13 cellular contexts compared by ENCODE assay signal in the genomic region with DNA sequence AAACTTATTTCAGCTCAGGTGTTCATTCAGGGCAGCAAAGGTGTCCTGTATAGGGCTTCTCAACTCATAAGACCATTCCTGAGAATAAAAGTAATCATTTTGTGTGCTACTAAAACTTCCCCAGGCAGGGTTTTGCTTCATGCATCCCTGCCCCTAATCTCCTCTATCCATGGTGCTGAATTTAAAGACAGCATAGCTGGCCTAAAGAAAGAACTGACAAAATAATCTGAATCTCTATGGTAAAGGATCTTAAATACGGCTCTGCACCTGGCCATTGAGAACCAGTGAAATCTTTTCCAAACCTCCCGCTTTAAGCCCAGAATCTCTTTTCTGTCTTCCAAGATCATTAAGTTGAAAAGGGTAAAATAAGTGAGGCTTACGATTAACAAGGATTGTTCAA.
DNase-seq lines count a peak whose midpoint lies in the region; ATAC-seq, FAIRE-seq and TF ChIP-seq lines count a peak whose summit lies in the region.
"Had no signal": no experiment of that assay in that cellular context is flagged by ENCODE, and none has a peak within 500 bp of the region (broad histone marks: within the 10 kb centered on the region; RNA-seq: fewer than 3 reads in every experiment).

No MANE protein-coding gene starts in this region.

- DNase-seq in GM12865 (ENCODE audit: low read depth), result peak; percentile 5
- peak; percentile 5 to 30 for DNase-seq in Kasumi-1 (lab: John Stamatoyannopoulos, UW)
- DNase-seq in astrocyte of the hippocampus (ENCODE audit: low read depth, low spot score), result peak; percentile 53
- no peak for DNase-seq in HepG2 (ENCODE audit: low spot score)
- DNase-seq in NCI-H187 treated with DMSO at 0.1 percent for 48 hours (lab: John Stamatoyannopoulos, UW), result no peak
- no peak for DNase-seq in NCI-H510A treated with DMSO at 0.1 percent for 48 hours (lab: John Stamatoyannopoulos, UW)
- no peak for DNase-seq in stimulated activated naive B cell treated with anti-CD40 and anti-IgM and Interleukin-4, amounts not matched to agents 10 μg/mL and 1 μg/mL and 100 μg/mL, for 72 hours
- DNase-seq: CD4-positive, alpha-beta memory T cell; naive thymus-derived CD4-positive, alpha-beta T cell had no signal

- WGBS in HepG2 (ENCODE audit: low lambda C conversion rate), result 36% methylated on average over 3 of the region's 3 CpGs

- H4K20me1 ChIP-seq in HepG2 (ENCODE audit: insufficient read depth, low read length), result no peaks in the 10 kb centered on the region

- no peaks in the 10 kb centered on the region for H3K79me2 ChIP-seq in HepG2 (ENCODE audit: insufficient read depth, low read length)

- no peak for TF ChIP-seq RAD21 in HepG2 (CRISPR knock-in tag; IDR thresholded peaks at IDR 0.05)

- no peaks in the 10 kb centered on the region for H3K36me3 ChIP-seq in HepG2 (replicated peaks in 1 of 2; ENCODE audit: control insufficient read depth in 1 of 2, insufficient read depth in 2 of 2, low read length in 2 of 2)

- no peaks in the 10 kb centered on the region for H3K36me3 Mint-ChIP-seq in stimulated activated naive B cell treated with anti-CD40 and anti-IgM and Interleukin-4, amounts not matched to agents 10 μg/mL and 1 μg/mL and 100 μg/mL, for 72 hours
- H3K36me3 Mint-ChIP-seq: brain; CD4-positive, alpha-beta memory T cell had no signal

- H3K4me1 ChIP-seq in HepG2 (ENCODE audit: insufficient read depth, low read length), result no peaks in the 10 kb centered on the region

- POLR2A ChIA-PET in HepG2 (lab: Yijun Ruan, JAX), result no interaction called here

- H2AFZ ChIP-seq in HepG2 (ENCODE audit: low read length), result no peak overlapping the region

- CTCF ChIA-PET in HepG2 (lab: Yijun Ruan, JAX; ENCODE audit: low intra/inter-chr PET ratio, low total read pairs), result no interaction called here

- H3K27ac Mint-ChIP-seq in stimulated activated naive B cell treated with anti-CD40 and anti-IgM and Interleukin-4, amounts not matched to agents 10 μg/mL and 1 μg/mL and 100 μg/mL, for 72 hours, result no peak overlapping the region
- H3K27ac Mint-ChIP-seq: CD4-positive, alpha-beta memory T cell; naive thymus-derived CD4-positive, alpha-beta T cell had no signal

- no peak for ATAC-seq in HepG2
- no peak for ATAC-seq in GM18505 (IDR thresholded peaks at IDR 0.05; ENCODE audit: unreplicated experiment)
- no peak for ATAC-seq in stimulated activated naive B cell treated with anti-CD40 and anti-IgM and Interleukin-4, amounts not matched to agents 10 μg/mL and 1 μg/mL and 100 μg/mL, for 72 hours (replicated peaks)
- ATAC-seq: naive thymus-derived CD4-positive, alpha-beta T cell had no signal

- TF ChIP-seq POLR2A in HepG2 (IDR thresholded peaks at IDR 0.05; ENCODE audit: insufficient read depth in 1 of 2, low read depth in 2 of 2, low read length in 2 of 2), result no peak
- no peak for TF ChIP-seq POLR2A in GM18505 (IDR thresholded peaks at IDR 0.05; ENCODE audit: borderline replicate concordance, extremely low read depth, insufficient read depth, insufficient read length)

- peaks cover 11% of the 10 kb centered on the region in 2 donors for H3K9me3 Mint-ChIP-seq in stimulated activated naive B cell treated with anti-CD40 and anti-IgM and Interleukin-4, amounts not matched to agents 10 μg/mL and 1 μg/mL and 100 μg/mL, for 72 hours

- TF ChIP-seq CTCF in GM12865 (IDR thresholded peaks at IDR 0.05; ENCODE audit: insufficient read depth, low read depth, low read length, missing control alignments) (no peak), HepG2 (CRISPR knock-in tag; IDR thresholded peaks at IDR 0.05) (no peak)

- in situ Hi-C loops in HepG2 (cut with HindIII; ENCODE audit: extremely low pct_ligation_motif_present, low pct_unique_long_range_greater_than_20kb), result no loop called here

- TF ChIP-seq EP300 in HepG2 (IDR thresholded peaks at IDR 0.05; ENCODE audit: low read depth in 2 of 2, low read length in 2 of 2) (no peak), HepG2 (CRISPR knock-in tag; IDR thresholded peaks at IDR 0.05; ENCODE audit: borderline replicate concordance) (no peak)

- H3K4me3 ChIP-seq in GM12865 (ENCODE audit: low read depth, low read length), result no peak overlapping the region
- H3K4me3 ChIP-seq in HepG2 (replicated peaks in 1 of 3; ENCODE audit: insufficient read depth in 1 of 3, low read depth in 2 of 3, low read length in 3 of 3), result no peak overlapping the region

- no peaks in the 10 kb centered on the region for H3K4me1 Mint-ChIP-seq in stimulated activated naive B cell treated with anti-CD40 and anti-IgM and Interleukin-4, amounts not matched to agents 10 μg/mL and 1 μg/mL and 100 μg/mL, for 72 hours
- H3K4me1 Mint-ChIP-seq: CD4-positive, alpha-beta memory T cell; naive thymus-derived CD4-positive, alpha-beta T cell had no signal

- BruUV-seq in HepG2 (replicated peaks; lab: Mats Ljungman, UMichigan), result no TSS peak

- H3K27me3 Mint-ChIP-seq in stimulated activated naive B cell treated with anti-CD40 and anti-IgM and Interleukin-4, amounts not matched to agents 10 μg/mL and 1 μg/mL and 100 μg/mL, for 72 hours, result no peaks in the 10 kb centered on the region

- no peaks in the 10 kb centered on the region for H3K27me3 ChIP-seq in HepG2 (ENCODE audit: control insufficient read depth in 1 of 2, insufficient read depth in 2 of 2, low read length in 2 of 2)

- no peak overlapping the region for H3K4me3 Mint-ChIP-seq in stimulated activated naive B cell treated with anti-CD40 and anti-IgM and Interleukin-4, amounts not matched to agents 10 μg/mL and 1 μg/mL and 100 μg/mL, for 72 hours
- H3K4me3 Mint-ChIP-seq: brain; CD4-positive, alpha-beta memory T cell; naive thymus-derived CD4-positive, alpha-beta T cell had no signal

- H3K9ac ChIP-seq in HepG2 (ENCODE audit: insufficient read depth, low read depth, low read length), result no peak overlapping the region

- H3K4me2 ChIP-seq in HepG2 (ENCODE audit: low read depth, low read length), result no peak overlapping the region

- intact Hi-C loops in HepG2 (cut with micrococcal nuclease; ENCODE audit: unreplicated experiment), result no loop called here

- H3K27ac ChIP-seq in HepG2 (ENCODE audit: extremely low read length, insufficient read depth, low read length), result no peak overlapping the region

- H3K9me3 ChIP-seq in HepG2 (ENCODE audit: low read length), result peaks cover 37% of the 10 kb centered on the region

- FAIRE-seq in HepG2 (lab: Jason Lieb, UNC), result no peak
- FAIRE-seq: endothelial cell of umbilical vein, TTC549 had no signal

TF ChIP-seq in HepG2, 621 proteins besides CTCF, POLR2A, EP300 and RAD21:
- no peak for TF ChIP-seq CHD4 (IDR thresholded peaks at IDR 0.05; ENCODE audit: borderline replicate concordance, low read length)
- TF ChIP-seq ZSCAN9 (CRISPR knock-in tag; IDR thresholded peaks at IDR 0.05; ENCODE audit: borderline replicate concordance), result peak; percentile 69; the same call in 1 of the 2 replicates
- TF ChIP-seq, protein P1, sequence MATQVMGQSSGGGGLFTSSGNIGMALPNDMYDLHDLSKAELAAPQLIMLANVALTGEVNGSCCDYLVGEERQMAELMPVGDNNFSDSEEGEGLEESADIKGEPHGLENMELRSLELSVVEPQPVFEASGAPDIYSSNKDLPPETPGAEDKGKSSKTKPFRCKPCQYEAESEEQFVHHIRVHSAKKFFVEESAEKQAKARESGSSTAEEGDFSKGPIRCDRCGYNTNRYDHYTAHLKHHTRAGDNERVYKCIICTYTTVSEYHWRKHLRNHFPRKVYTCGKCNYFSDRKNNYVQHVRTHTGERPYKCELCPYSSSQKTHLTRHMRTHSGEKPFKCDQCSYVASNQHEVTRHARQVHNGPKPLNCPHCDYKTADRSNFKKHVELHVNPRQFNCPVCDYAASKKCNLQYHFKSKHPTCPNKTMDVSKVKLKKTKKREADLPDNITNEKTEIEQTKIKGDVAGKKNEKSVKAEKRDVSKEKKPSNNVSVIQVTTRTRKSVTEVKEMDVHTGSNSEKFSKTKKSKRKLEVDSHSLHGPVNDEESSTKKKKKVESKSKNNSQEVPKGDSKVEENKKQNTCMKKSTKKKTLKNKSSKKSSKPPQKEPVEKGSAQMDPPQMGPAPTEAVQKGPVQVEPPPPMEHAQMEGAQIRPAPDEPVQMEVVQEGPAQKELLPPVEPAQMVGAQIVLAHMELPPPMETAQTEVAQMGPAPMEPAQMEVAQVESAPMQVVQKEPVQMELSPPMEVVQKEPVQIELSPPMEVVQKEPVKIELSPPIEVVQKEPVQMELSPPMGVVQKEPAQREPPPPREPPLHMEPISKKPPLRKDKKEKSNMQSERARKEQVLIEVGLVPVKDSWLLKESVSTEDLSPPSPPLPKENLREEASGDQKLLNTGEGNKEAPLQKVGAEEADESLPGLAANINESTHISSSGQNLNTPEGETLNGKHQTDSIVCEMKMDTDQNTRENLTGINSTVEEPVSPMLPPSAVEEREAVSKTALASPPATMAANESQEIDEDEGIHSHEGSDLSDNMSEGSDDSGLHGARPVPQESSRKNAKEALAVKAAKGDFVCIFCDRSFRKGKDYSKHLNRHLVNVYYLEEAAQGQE (IDR thresholded peaks at IDR 0.05; ENCODE audit: borderline replicate concordance in 1 of 2, low read depth in 1 of 2, low read length in 2 of 2), result peak; percentile 44 to 94
- TF ChIP-seq EHMT2 (IDR thresholded peaks at IDR 0.05; ENCODE audit: borderline replicate concordance, low read depth, low read length), result peak; percentile 77
- TF ChIP-seq KDM6A (CRISPR knock-in tag; IDR thresholded peaks at IDR 0.05; ENCODE audit: low read depth), result no peak
- TF ChIP-seq, protein P2, sequence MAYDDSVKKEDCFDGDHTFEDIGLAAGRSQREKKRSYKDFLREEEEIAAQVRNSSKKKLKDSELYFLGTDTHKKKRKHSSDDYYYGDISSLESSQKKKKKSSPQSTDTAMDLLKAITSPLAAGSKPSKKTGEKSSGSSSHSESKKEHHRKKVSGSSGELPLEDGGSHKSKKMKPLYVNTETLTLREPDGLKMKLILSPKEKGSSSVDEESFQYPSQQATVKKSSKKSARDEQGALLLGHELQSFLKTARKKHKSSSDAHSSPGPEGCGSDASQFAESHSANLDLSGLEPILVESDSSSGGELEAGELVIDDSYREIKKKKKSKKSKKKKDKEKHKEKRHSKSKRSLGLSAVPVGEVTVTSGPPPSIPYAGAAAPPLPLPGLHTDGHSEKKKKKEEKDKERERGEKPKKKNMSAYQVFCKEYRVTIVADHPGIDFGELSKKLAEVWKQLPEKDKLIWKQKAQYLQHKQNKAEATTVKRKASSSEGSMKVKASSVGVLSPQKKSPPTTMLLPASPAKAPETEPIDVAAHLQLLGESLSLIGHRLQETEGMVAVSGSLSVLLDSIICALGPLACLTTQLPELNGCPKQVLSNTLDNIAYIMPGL (CRISPR knock-in tag; IDR thresholded peaks at IDR 0.05; ENCODE audit: borderline replicate concordance in 1 of 2, low read depth in 1 of 2), result no peak
- TF ChIP-seq BCL6 (CRISPR knock-in tag; IDR thresholded peaks at IDR 0.05), result no peak
- TF ChIP-seq MIER2 (CRISPR knock-in tag; IDR thresholded peaks at IDR 0.05), result peak; percentile 94

Comparison
In these comparisons a context has a peak if more than half of its experiments do, and no peak if none do; other contexts are left out.
1. DNase-seq: peak in GM12865 (single experiment), Kasumi-1 (2 of 2) and astrocyte of the hippocampus (single experiment); none in HepG2 (single experiment), NCI-H187 treated with DMSO at 0.1 percent for 48 hours (single experiment), NCI-H510A treated with DMSO at 0.1 percent for 48 hours (single experiment) and stimulated activated naive B cell treated with anti-CD40 and anti-IgM and Interleukin-4, amounts not matched to agents 10 μg/mL and 1 μg/mL and 100 μg/mL, for 72 hours (single experiment).